ENCODE assay signal across 1 cellular context in the genomic region with DNA sequence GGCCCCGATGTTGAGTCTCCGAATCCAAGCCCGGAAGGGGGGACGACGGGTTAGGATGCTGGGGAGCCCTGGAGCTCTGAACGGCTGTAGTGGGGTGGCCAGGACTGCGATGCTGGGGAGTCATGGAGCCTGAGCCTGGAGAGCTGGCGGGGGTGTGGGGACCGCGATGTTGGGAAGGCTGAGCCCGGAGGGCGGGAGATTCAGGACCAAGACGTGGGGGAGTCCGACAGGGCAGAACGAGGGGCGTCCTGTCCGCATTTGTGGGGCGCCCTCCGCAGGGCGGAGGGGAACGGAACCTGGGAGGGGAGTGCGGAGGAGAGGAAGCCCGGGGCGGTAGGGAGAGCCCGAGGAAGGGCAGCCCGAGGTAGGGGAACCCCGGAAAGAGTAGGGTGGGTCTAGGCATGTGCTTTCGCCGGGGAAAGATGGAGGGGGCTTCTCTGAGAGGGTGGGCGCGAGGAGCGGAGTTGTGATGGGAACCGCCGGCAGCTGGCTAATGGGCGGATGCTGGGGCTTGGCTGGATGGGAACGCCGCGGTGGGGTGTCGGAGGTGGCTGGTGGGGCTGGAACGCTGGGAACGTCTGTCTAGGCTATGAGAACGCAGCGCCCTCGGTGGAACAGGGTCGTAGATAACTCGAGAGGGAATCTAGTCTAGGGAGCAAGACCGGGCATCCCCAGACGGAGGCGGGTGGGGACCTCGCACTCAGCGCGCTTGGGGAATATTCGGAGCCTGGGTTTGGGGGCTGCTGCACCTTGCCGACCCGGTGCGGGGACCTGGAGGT.
TF ChIP-seq lines count a peak whose summit lies in the region.

No MANE protein-coding gene starts in this region.

TF ChIP-seq in GM12878, 131 proteins besides CTCF, POLR2A, EP300 and RAD21 (continued from another document):
- TF ChIP-seq, protein P1, sequence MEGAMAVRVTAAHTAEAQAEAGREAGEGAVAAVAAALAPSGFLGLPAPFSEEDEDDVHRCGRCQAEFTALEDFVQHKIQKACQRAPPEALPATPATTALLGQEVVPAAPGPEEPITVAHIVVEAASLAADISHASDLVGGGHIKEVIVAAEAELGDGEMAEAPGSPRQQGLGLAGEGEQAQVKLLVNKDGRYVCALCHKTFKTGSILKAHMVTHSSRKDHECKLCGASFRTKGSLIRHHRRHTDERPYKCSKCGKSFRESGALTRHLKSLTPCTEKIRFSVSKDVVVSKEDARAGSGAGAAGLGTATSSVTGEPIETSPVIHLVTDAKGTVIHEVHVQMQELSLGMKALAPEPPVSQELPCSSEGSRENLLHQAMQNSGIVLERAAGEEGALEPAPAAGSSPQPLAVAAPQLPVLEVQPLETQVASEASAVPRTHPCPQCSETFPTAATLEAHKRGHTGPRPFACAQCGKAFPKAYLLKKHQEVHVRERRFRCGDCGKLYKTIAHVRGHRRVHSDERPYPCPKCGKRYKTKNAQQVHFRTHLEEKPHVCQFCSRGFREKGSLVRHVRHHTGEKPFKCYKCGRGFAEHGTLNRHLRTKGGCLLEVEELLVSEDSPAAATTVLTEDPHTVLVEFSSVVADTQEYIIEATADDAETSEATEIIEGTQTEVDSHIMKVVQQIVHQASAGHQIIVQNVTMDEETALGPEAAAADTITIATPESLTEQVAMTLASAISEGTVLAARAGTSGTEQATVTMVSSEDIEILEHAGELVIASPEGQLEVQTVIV (IDR thresholded peaks at IDR 0.05; ENCODE audit: borderline replicate concordance, partially characterized antibody), result peak; percentile 7
- peak; percentile 31; the same call in 1 of the 2 replicates for TF ChIP-seq POLR2AphosphoS5 (IDR thresholded peaks at IDR 0.05; ENCODE audit: low read length)
- no peak for TF ChIP-seq GATAD2B (conservative IDR thresholded peaks at IDR 0.05; ENCODE audit: low read depth)
- TF ChIP-seq CBFB (IDR thresholded peaks at IDR 0.05; ENCODE audit: low read depth), result peak; percentile 25; the same call in 1 of the 2 replicates
- no peak for TF ChIP-seq WRNIP1 (IDR thresholded peaks at IDR 0.05; ENCODE audit: borderline replicate concordance, low read depth, low read length)
- TF ChIP-seq KAT2A (conservative IDR thresholded peaks at IDR 0.05; ENCODE audit: control insufficient read depth, low read depth, low read length), result no peak
- TF ChIP-seq CHD4 (IDR thresholded peaks at IDR 0.05), result no peak
- no peak for TF ChIP-seq RFX5 (IDR thresholded peaks at IDR 0.05; ENCODE audit: low read depth, low read length)
- TF ChIP-seq FOXK2 (IDR thresholded peaks at IDR 0.05), result no peak
- no peak for TF ChIP-seq NFIC (IDR thresholded peaks at IDR 0.05; ENCODE audit: low read depth, low read length)
- TF ChIP-seq, protein P2, sequence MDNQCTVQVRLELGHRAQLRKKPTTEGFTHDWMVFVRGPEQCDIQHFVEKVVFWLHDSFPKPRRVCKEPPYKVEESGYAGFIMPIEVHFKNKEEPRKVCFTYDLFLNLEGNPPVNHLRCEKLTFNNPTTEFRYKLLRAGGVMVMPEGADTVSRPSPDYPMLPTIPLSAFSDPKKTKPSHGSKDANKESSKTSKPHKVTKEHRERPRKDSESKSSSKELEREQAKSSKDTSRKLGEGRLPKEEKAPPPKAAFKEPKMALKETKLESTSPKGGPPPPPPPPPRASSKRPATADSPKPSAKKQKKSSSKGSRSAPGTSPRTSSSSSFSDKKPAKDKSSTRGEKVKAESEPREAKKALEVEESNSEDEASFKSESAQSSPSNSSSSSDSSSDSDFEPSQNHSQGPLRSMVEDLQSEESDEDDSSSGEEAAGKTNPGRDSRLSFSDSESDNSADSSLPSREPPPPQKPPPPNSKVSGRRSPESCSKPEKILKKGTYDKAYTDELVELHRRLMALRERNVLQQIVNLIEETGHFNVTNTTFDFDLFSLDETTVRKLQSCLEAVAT (IDR thresholded peaks at IDR 0.05), result peak; percentile 67
- no peak for TF ChIP-seq ZNF274 (IDR thresholded peaks at IDR 0.05; ENCODE audit: insufficient read depth, insufficient read length)
